ENCODE assay signal across 24 cellular contexts in the genomic region with DNA sequence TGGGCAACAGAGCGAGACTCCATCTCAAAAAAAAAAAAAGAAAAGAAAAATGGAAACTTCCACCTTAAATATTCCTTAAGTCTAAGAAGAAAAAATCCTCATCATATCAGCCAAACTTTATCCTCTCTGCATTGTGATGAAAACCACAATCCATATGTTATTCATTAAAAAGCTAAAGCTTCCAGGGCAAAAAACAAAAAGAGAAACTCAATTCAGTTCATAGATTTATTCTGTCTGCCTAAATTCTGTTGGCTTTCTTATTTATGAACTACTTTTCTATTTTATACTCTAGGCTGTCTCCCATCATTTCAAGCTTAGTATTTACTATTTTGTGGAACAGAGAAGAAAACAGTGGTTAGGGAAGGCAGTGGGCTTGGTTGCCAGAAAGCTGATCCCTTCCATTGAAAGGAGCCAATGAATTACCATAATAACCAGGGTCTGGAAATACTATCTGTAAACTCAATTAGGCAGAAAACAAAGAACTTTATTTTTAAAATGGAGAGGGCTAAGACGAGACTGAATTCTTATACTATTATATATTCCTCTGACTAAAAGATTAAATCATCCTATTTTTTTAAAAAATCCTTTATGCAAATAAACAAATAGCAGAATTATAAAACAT.
DNase-seq lines count a peak whose midpoint lies in the region; ATAC-seq and TF ChIP-seq lines count a peak whose summit lies in the region.
"Had no signal": no experiment of that assay in that cellular context is flagged by ENCODE, and none has a peak within 500 bp of the region (broad histone marks: within the 10 kb centered on the region; RNA-seq: fewer than 3 reads in every experiment).

No MANE protein-coding gene starts in this region.

- H3K9me3 Mint-ChIP-seq in nephron progenitor cell: no peaks in the 10 kb centered on the region
- no peaks in the 10 kb centered on the region for H3K9me3 Mint-ChIP-seq in activated T-helper 1 cell treated with anti-CD3 and anti-CD28 coated beads, Interleukin-12 subunit alpha, Interleukin-12 subunit beta, Interleukin-2, Interleukin-4 antibody, amounts not matched to agents 30 ng/mL and 10 ng/mL and 1 ng/mL, durations not matched to agents 14 hours and 24 hours and 36 hours
- H3K9me3 Mint-ChIP-seq: activated CD4-positive, alpha-beta T cell treated with anti-CD3 and anti-CD28 coated beads, Interleukin-2, amount 10 ng/mL, durations not matched to agents 24 days and 14 days; activated naive CD4-positive, alpha-beta T cell treated with anti-CD3 and anti-CD28 coated beads, Interleukin-2, amount 10 ng/mL, durations not matched to agents 7 days and 5 days; activated T-cell treated with anti-CD3 and anti-CD28 coated beads, Interleukin-2, amount 50 U/mL, for 72 hours; CD8-positive, alpha-beta T cell had no signal

- ATAC-seq in HG03159 (IDR thresholded peaks at IDR 0.05; ENCODE audit: unreplicated experiment): no peak
- ATAC-seq: activated CD8-positive, alpha-beta memory T cell treated with anti-CD3 and anti-CD28 coated beads, Interleukin-2, amount 10 ng/mL, durations not matched to agents 7 days and 5 days; activated T-cell treated with anti-CD3 and anti-CD28 coated beads, Interleukin-2, amount 50 U/mL, for 72 hours; CD8-positive, alpha-beta T cell; gastroesophageal sphincter; K562; mucosa of descending colon had no signal

- H3K27ac Mint-ChIP-seq in nephron progenitor cell: peak overlapping the region; percentile 8
- no peak overlapping the region for H3K27ac Mint-ChIP-seq in activated T-helper 1 cell treated with anti-CD3 and anti-CD28 coated beads, Interleukin-12 subunit alpha, Interleukin-12 subunit beta, Interleukin-2, Interleukin-4 antibody, amounts not matched to agents 30 ng/mL and 10 ng/mL and 1 ng/mL, durations not matched to agents 14 hours and 24 hours and 36 hours
- H3K27ac Mint-ChIP-seq: activated CD4-positive, alpha-beta T cell treated with anti-CD3 and anti-CD28 coated beads, Interleukin-2, amount 10 ng/mL, durations not matched to agents 24 days and 14 days; activated CD8-positive, alpha-beta memory T cell treated with anti-CD3 and anti-CD28 coated beads, Interleukin-2, amount 10 ng/mL, durations not matched to agents 7 days and 5 days; activated naive CD4-positive, alpha-beta T cell treated with anti-CD3 and anti-CD28 coated beads, Interleukin-2, amount 10 ng/mL, durations not matched to agents 7 days and 5 days; activated T-cell treated with anti-CD3 and anti-CD28 coated beads, Interleukin-2, amount 50 U/mL, for 72 hours; CD8-positive, alpha-beta T cell had no signal

- peaks cover 5% of the 10 kb centered on the region for H3K4me1 Mint-ChIP-seq in nephron progenitor cell
- peaks cover 5% of the 10 kb centered on the region for H3K4me1 Mint-ChIP-seq in activated T-helper 1 cell treated with anti-CD3 and anti-CD28 coated beads, Interleukin-12 subunit alpha, Interleukin-12 subunit beta, Interleukin-2, Interleukin-4 antibody, amounts not matched to agents 30 ng/mL and 10 ng/mL and 1 ng/mL, durations not matched to agents 14 hours and 24 hours and 36 hours (ENCODE audit: low read depth)
- H3K4me1 Mint-ChIP-seq: activated CD4-positive, alpha-beta T cell treated with anti-CD3 and anti-CD28 coated beads, Interleukin-2, amount 10 ng/mL, durations not matched to agents 24 days and 14 days; activated CD8-positive, alpha-beta memory T cell treated with anti-CD3 and anti-CD28 coated beads, Interleukin-2, amount 10 ng/mL, durations not matched to agents 7 days and 5 days; activated naive CD4-positive, alpha-beta T cell treated with anti-CD3 and anti-CD28 coated beads, Interleukin-2, amount 10 ng/mL, durations not matched to agents 7 days and 5 days had no signal

- H3K4me3 Mint-ChIP-seq in nephron progenitor cell: no peak overlapping the region
- no peak overlapping the region for H3K4me3 Mint-ChIP-seq in activated T-helper 1 cell treated with anti-CD3 and anti-CD28 coated beads, Interleukin-12 subunit alpha, Interleukin-12 subunit beta, Interleukin-2, Interleukin-4 antibody, amounts not matched to agents 30 ng/mL and 10 ng/mL and 1 ng/mL, durations not matched to agents 14 hours and 24 hours and 36 hours
- H3K4me3 Mint-ChIP-seq: activated CD4-positive, alpha-beta T cell treated with anti-CD3 and anti-CD28 coated beads, Interleukin-2, amount 10 ng/mL, durations not matched to agents 24 days and 14 days; activated CD8-positive, alpha-beta memory T cell treated with anti-CD3 and anti-CD28 coated beads, Interleukin-2, amount 10 ng/mL, durations not matched to agents 7 days and 5 days; activated naive CD4-positive, alpha-beta T cell treated with anti-CD3 and anti-CD28 coated beads, Interleukin-2, amount 10 ng/mL, durations not matched to agents 7 days and 5 days; activated T-cell treated with anti-CD3 and anti-CD28 coated beads, Interleukin-2, amount 50 U/mL, for 72 hours; CD8-positive, alpha-beta T cell had no signal

- H3K36me3 Mint-ChIP-seq in nephron progenitor cell (ENCODE audit: low read depth): peaks cover 48% of the 10 kb centered on the region
- peaks cover 2% of the 10 kb centered on the region for H3K36me3 Mint-ChIP-seq in activated T-helper 1 cell treated with anti-CD3 and anti-CD28 coated beads, Interleukin-12 subunit alpha, Interleukin-12 subunit beta, Interleukin-2, Interleukin-4 antibody, amounts not matched to agents 30 ng/mL and 10 ng/mL and 1 ng/mL, durations not matched to agents 14 hours and 24 hours and 36 hours (ENCODE audit: low read depth)
- H3K36me3 Mint-ChIP-seq: activated CD8-positive, alpha-beta memory T cell treated with anti-CD3 and anti-CD28 coated beads, Interleukin-2, amount 10 ng/mL, durations not matched to agents 7 days and 5 days; activated naive CD4-positive, alpha-beta T cell treated with anti-CD3 and anti-CD28 coated beads, Interleukin-2, amount 10 ng/mL, durations not matched to agents 7 days and 5 days; CD8-positive, alpha-beta T cell had no signal

- in situ Hi-C loops in G401 (cut with HindIII; ENCODE audit: low sequenced_read_pairs): no loop called here

- H3K27me3 Mint-ChIP-seq in nephron progenitor cell (ENCODE audit: low read depth, poor library complexity): no peaks in the 10 kb centered on the region
- H3K27me3 Mint-ChIP-seq in activated T-helper 1 cell treated with anti-CD3 and anti-CD28 coated beads, Interleukin-12 subunit alpha, Interleukin-12 subunit beta, Interleukin-2, Interleukin-4 antibody, amounts not matched to agents 30 ng/mL and 10 ng/mL and 1 ng/mL, durations not matched to agents 14 hours and 24 hours and 36 hours (ENCODE audit: insufficient read depth): no peaks in the 10 kb centered on the region
- H3K27me3 Mint-ChIP-seq: activated naive CD4-positive, alpha-beta T cell treated with anti-CD3 and anti-CD28 coated beads, Interleukin-2, amount 10 ng/mL, durations not matched to agents 7 days and 5 days had no signal

- DNase-seq in G401 (ENCODE audit: low spot score) (peak; percentile 13), SK-N-DZ (ENCODE audit: low spot score) (peak; percentile 18), fibroblast of gingiva (ENCODE audit: low read depth) (peak; percentile 57), nephron progenitor cell (no peak), HPDE6-E6E7 (ENCODE audit: extremely low spot score) (no peak), inferior parietal cortex (ENCODE audit: extremely low spot score) (no peak)
- no peak for DNase-seq in activated T-helper 1 cell treated with anti-CD3 and anti-CD28 coated beads, Interleukin-12 subunit alpha, Interleukin-12 subunit beta, Interleukin-2, Interleukin-4 antibody, amounts not matched to agents 30 ng/mL and 10 ng/mL and 1 ng/mL, durations not matched to agents 14 hours and 24 hours and 36 hours (ENCODE audit: low spot score)
- DNase-seq: activated CD4-positive, alpha-beta T cell treated with anti-CD3 and anti-CD28 coated beads, Interleukin-2, amount 10 ng/mL, durations not matched to agents 24 days and 14 days; activated CD8-positive, alpha-beta memory T cell treated with anti-CD3 and anti-CD28 coated beads, Interleukin-2, amount 10 ng/mL, durations not matched to agents 7 days and 5 days; activated naive CD4-positive, alpha-beta T cell treated with anti-CD3 and anti-CD28 coated beads, Interleukin-2, amount 10 ng/mL, durations not matched to agents 7 days and 5 days; activated T-cell treated with anti-CD3 and anti-CD28 coated beads, Interleukin-2, amount 50 U/mL, for 72 hours; amygdala; CD8-positive, alpha-beta T cell; DMS153; MG63; mucosa of descending colon; NCI-H2171 treated with DMSO at 0.1 percent for 48 hours; NCI-H526; stimulated activated CD8-positive, alpha-beta memory T cell treated with anti-CD3 and anti-CD28 coated beads, Interleukin-4, amount 100 ng/mL, for 48 hours; stomach; WERI-Rb-1 had no signal

- TF ChIP-seq CTCF in nephron progenitor cell (IDR thresholded peaks at IDR 0.05): no peak

- intact Hi-C loops in activated T-helper 1 cell treated with anti-CD3 and anti-CD28 coated beads, Interleukin-12 subunit alpha, Interleukin-12 subunit beta, Interleukin-2, Interleukin-4 antibody, amounts not matched to agents 30 ng/mL and 10 ng/mL and 1 ng/mL, durations not matched to agents 14 hours and 24 hours and 36 hours (cut with micrococcal nuclease): no loop called here

Comparison
In these comparisons a context has a peak if more than half of its experiments do, and no peak if none do; other contexts are left out.
1. DNase-seq: peak in G401 (single experiment), SK-N-DZ (single experiment) and fibroblast of gingiva (single experiment); none in nephron progenitor cell (single experiment), HPDE6-E6E7 (single experiment), activated T-helper 1 cell treated with anti-CD3 and anti-CD28 coated beads, Interleukin-12 subunit alpha, Interleukin-12 subunit beta, Interleukin-2, Interleukin-4 antibody, amounts not matched to agents 30 ng/mL and 10 ng/mL and 1 ng/mL, durations not matched to agents 14 hours and 24 hours and 36 hours (single experiment) and inferior parietal cortex (single experiment).